ENCODE assay signal across 9 cellular contexts in the genomic region with DNA sequence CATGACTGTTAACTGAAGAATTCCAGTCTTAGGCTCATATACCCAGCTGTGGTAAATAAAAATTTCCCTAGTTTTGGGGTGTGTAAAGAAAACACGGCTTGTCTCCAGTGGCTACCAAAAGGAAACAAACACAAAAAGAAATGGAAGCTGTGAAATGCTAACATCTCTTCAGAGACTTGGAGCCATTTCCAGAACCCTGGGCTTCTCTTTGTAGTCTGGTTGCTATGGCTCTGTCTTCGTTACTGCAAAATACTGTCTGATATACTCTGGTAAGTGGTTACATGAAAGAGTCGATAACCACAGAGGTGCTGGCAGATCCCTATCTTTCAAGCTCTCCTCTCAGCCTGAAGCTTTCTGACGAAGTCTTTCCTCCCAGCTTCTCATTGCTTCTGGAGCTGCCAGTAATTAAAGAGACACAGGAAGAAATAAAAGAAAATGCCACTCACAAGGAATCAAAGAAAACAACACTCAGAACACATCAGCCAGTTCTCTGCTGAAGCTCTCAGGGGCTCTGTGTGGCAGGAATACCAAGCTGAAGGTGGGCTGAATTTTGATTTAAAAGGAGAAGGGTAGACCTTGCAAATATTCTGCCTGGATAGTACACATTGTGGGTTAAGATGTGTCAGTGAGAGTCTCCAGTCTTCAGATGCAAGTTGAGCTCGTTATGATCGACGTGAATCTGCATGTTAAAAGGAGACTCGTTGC.
DNase-seq lines count a peak whose midpoint lies in the region; ATAC-seq lines count a peak whose summit lies in the region.
"Had no signal": no experiment of that assay in that cellular context is flagged by ENCODE, and none has a peak within 500 bp of the region (broad histone marks: within the 10 kb centered on the region; RNA-seq: fewer than 3 reads in every experiment).

No MANE protein-coding gene starts in this region.

- intact Hi-C loops in left ventricle myocardium superior (cut with micrococcal nuclease): no loop called here

- ATAC-seq in left ventricle myocardium superior: peak; percentile 81

- DNase-seq in activated CD8-positive, alpha-beta memory T cell treated with anti-CD3 and anti-CD28 coated beads, Interleukin-2, amount 50 U/mL, for 1 hour (ENCODE audit: extremely low read depth): peak; percentile 26
- no peak for DNase-seq in activated CD8-positive, alpha-beta memory T cell treated with anti-CD3 and anti-CD28 coated beads, Interleukin-2, amount 50 U/mL, for 48 hours
- DNase-seq in activated T-helper 1 cell treated with Interleukin-2 at 50 U/mL for 16 hours (ENCODE audit: low read depth) (peak; percentile 5), left ventricle myocardium superior (no peak), stromal cell of bone marrow (ENCODE audit: low read depth) (peak; percentile 58), NCI-H1694 (lab: John Stamatoyannopoulos, UW) (no peak), DMS53 treated with DMSO at 0.1 percent for 48 hours (lab: John Stamatoyannopoulos, UW; ENCODE audit: unreplicated experiment) (no peak), KG1 (lab: John Stamatoyannopoulos, UW) (no peak)
- DNase-seq: posterior cingulate gyrus had no signal

Comparison
In these comparisons a context has a peak if more than half of its experiments do, and no peak if none do; other contexts are left out.
1. DNase-seq: peak in activated CD8-positive, alpha-beta memory T cell treated with anti-CD3 and anti-CD28 coated beads, Interleukin-2, amount 50 U/mL, for 1 hour (single experiment), activated T-helper 1 cell treated with Interleukin-2 at 50 U/mL for 16 hours (single experiment) and stromal cell of bone marrow (single experiment); none in activated CD8-positive, alpha-beta memory T cell treated with anti-CD3 and anti-CD28 coated beads, Interleukin-2, amount 50 U/mL, for 48 hours (single experiment), left ventricle myocardium superior (single experiment), NCI-H1694 (single experiment), DMS53 treated with DMSO at 0.1 percent for 48 hours (single experiment) and KG1 (single experiment).